In the genomic region with DNA sequence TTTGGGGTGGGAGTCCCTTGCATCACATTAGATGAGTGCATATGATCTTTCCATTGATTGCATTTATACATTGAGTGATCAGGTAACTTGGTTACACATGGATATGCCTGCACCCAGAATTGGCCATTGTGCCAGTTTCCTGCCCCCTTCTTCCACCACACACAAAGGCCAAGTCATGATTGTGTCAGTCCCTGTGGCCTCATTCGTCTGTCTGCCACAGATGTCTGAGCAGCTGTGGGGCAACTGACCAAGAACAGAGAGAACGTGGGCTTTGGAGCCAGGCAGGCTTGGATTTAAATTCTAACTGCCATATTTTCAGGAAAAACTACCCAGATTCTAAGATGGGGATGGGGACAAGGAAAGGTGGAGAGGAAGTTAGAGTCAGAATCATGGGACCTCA, we compare ENCODE assay signal across 14 cellular contexts. TPM values are rescaled to one million over a fixed set of nuclear protein-coding genes. Genes with fewer than 3 reads are reported as not detected.
A peak's percentile ranks its signal among the peaks of the same experiment; 100 is the strongest.
DNase-seq lines count a peak whose midpoint lies in the region; ATAC-seq, FAIRE-seq and TF ChIP-seq lines count a peak whose summit lies in the region.
"Had no signal": no experiment of that assay in that cellular context is flagged by ENCODE, and none has a peak within 500 bp of the region (broad histone marks: within the 10 kb centered on the region; RNA-seq: fewer than 3 reads in every experiment).

No MANE protein-coding gene starts in this region.

- WGBS in upper lobe of left lung, 2 donors, result 53% methylated on average over 2 of the region's 2 CpGs

- H3K27me3 ChIP-seq in keratinocyte (ENCODE audit: control insufficient read depth, extremely low read depth, insufficient read depth, low read length) (no peaks in the 10 kb centered on the region), upper lobe of left lung (no peaks in the 10 kb centered on the region)

- FAIRE-seq in keratinocyte (lab: Jason Lieb, UNC), result no peak

- DNase-seq in activated naive CD4-positive, alpha-beta T cell treated with anti-CD3 and anti-CD28 coated beads for 36 hours, result no peak
- no peak for DNase-seq in activated CD8-positive, alpha-beta T cell treated with anti-CD3 and anti-CD28 coated beads for 36 hours
- no peak for DNase-seq in keratinocyte (ENCODE audit: low read depth, low spot score)
- peak; percentile 94 for DNase-seq in superior temporal gyrus (ENCODE audit: extremely low spot score)
- DNase-seq in upper lobe of left lung, result no peak
- no peak for DNase-seq in GF-D8 (lab: John Stamatoyannopoulos, UW)
- DNase-seq in ureter (ENCODE audit: low spot score), result no peak
- DNase-seq: activated CD8-positive, alpha-beta memory T cell treated with anti-CD3 and anti-CD28 coated beads for 24 hours; dermis blood vessel endothelial cell; DND-41; KG1; retina; SW 1271 had no signal

- peak overlapping the region; percentile 70 for H3K27ac Mint-ChIP-seq in activated naive CD4-positive, alpha-beta T cell treated with anti-CD3 and anti-CD28 coated beads, Interleukin-2, amount 50 U/mL, for 24 hours
- no peak overlapping the region for H3K27ac Mint-ChIP-seq in activated naive CD4-positive, alpha-beta T cell treated with anti-CD3 and anti-CD28 coated beads for 36 hours
- peak overlapping the region; percentile 30 for H3K27ac Mint-ChIP-seq in activated CD8-positive, alpha-beta T cell treated with anti-CD3 and anti-CD28 coated beads for 36 hours

- POLR2A ChIA-PET in activated CD8-positive, alpha-beta T cell treated with anti-CD3 and anti-CD28 coated beads for 36 hours (lab: Charles Lee), result interaction anchor here (1.1 to 2.6 kb wide), 2 partner anchors 20 to 27 kb away, joined by 3 to 15 read pairs; a partner anchor contains a TSS

- no peaks in the 10 kb centered on the region for H3K9me1 ChIP-seq in keratinocyte (ENCODE audit: control insufficient read depth, extremely low read depth, insufficient read depth, low read length)

- H3K4me1 ChIP-seq in keratinocyte (ENCODE audit: control insufficient read depth, extremely low read depth, insufficient read depth, low read length) (peaks cover 77% of the 10 kb centered on the region), upper lobe of left lung (peaks cover 36 to 66% (median 54%) of the 10 kb centered on the region in 4 donors)

- no peak overlapping the region for H2AFZ ChIP-seq in keratinocyte (ENCODE audit: control insufficient read depth, low read length)

- no peak overlapping the region for H3K4me3 Mint-ChIP-seq in activated naive CD4-positive, alpha-beta T cell treated with anti-CD3 and anti-CD28 coated beads, Interleukin-2, amount 50 U/mL, for 24 hours
- no peak overlapping the region for H3K4me3 Mint-ChIP-seq in activated naive CD4-positive, alpha-beta T cell treated with anti-CD3 and anti-CD28 coated beads for 36 hours
- no peak overlapping the region for H3K4me3 Mint-ChIP-seq in activated CD8-positive, alpha-beta T cell treated with anti-CD3 and anti-CD28 coated beads for 36 hours

- no peaks in the 10 kb centered on the region for H3K9me3 ChIP-seq in keratinocyte (ENCODE audit: control insufficient read depth, low read depth, low read length)
- no peaks in the 10 kb centered on the region for H3K9me3 ChIP-seq in upper lobe of left lung

- no peak for TF ChIP-seq POLR2A in upper lobe of left lung (IDR thresholded peaks at IDR 0.05)

- H3K4me3 ChIP-seq in keratinocyte (ENCODE audit: control insufficient read depth in 2 of 3, extremely low read depth in 1 of 3, insufficient read depth in 2 of 3, low read depth in 1 of 3, low read length in 3 of 3), result no peak overlapping the region
- no peak overlapping the region for H3K4me3 ChIP-seq in upper lobe of left lung

- CTCF ChIA-PET in activated naive CD4-positive, alpha-beta T cell treated with anti-CD3 and anti-CD28 coated beads for 36 hours (lab: Charles Lee), result interaction anchor here (1.9 to 4.9 kb wide), 3 partner anchors 40 to 51 kb away, joined by 11 to 54 read pairs (median 24); no protein-coding TSS in a partner anchor
- CTCF ChIA-PET in activated CD8-positive, alpha-beta T cell treated with anti-CD3 and anti-CD28 coated beads for 36 hours (lab: Charles Lee), result interaction anchor here (0.7 to 1.7 kb wide), 6 partner anchors 14 to 578 kb away, joined by 3 to 5 read pairs (median 3); a partner anchor contains a TSS

- H3K36me3 ChIP-seq in keratinocyte (ENCODE audit: control insufficient read depth in 2 of 2, extremely low read depth in 1 of 2, insufficient read depth in 2 of 2, low read length in 2 of 2) (no peaks in the 10 kb centered on the region), upper lobe of left lung (peaks cover 0 to under 1% (median 0%) of the 10 kb centered on the region in 4 donors)

- no peaks in the 10 kb centered on the region for H3K79me2 ChIP-seq in keratinocyte (ENCODE audit: control insufficient read depth, insufficient read depth, low read length)

- H3K4me1 Mint-ChIP-seq in activated naive CD4-positive, alpha-beta T cell treated with anti-CD3 and anti-CD28 coated beads, Interleukin-2, amount 50 U/mL, for 24 hours, result peaks cover 58% of the 10 kb centered on the region
- peaks cover 48% of the 10 kb centered on the region for H3K4me1 Mint-ChIP-seq in activated naive CD4-positive, alpha-beta T cell treated with anti-CD3 and anti-CD28 coated beads for 36 hours (ENCODE audit: low read depth)
- peaks cover 78% of the 10 kb centered on the region for H3K4me1 Mint-ChIP-seq in activated CD8-positive, alpha-beta T cell treated with anti-CD3 and anti-CD28 coated beads for 36 hours (ENCODE audit: low read depth)

- H3K27me3 Mint-ChIP-seq in activated naive CD4-positive, alpha-beta T cell treated with anti-CD3 and anti-CD28 coated beads, Interleukin-2, amount 50 U/mL, for 24 hours, result no peaks in the 10 kb centered on the region
- H3K27me3 Mint-ChIP-seq in activated naive CD4-positive, alpha-beta T cell treated with anti-CD3 and anti-CD28 coated beads for 36 hours (ENCODE audit: low read depth), result no peaks in the 10 kb centered on the region
- no peaks in the 10 kb centered on the region for H3K27me3 Mint-ChIP-seq in activated CD8-positive, alpha-beta T cell treated with anti-CD3 and anti-CD28 coated beads for 36 hours

- TF ChIP-seq EP300 in upper lobe of left lung (IDR thresholded peaks at IDR 0.05), result no peak

- H3K9ac ChIP-seq in keratinocyte (ENCODE audit: control insufficient read depth, extremely low read depth, insufficient read depth, low read length), result no peak overlapping the region

- H4K20me1 ChIP-seq in keratinocyte (ENCODE audit: control insufficient read depth, extremely low read depth, insufficient read depth, low read length), result no peaks in the 10 kb centered on the region

- dilution Hi-C loops in keratinocyte (cut with MboI; ENCODE audit: extremely low pct_ligation_motif_present, low sequenced_read_pairs), result no loop called here

- ATAC-seq in activated CD8-positive, alpha-beta T cell treated with anti-CD3 and anti-CD28 coated beads for 36 hours, result no peak
- ATAC-seq in upper lobe of left lung (ENCODE audit: low FRiP score in 2 of 2), result no peak

- no peak overlapping the region for H3K4me2 ChIP-seq in keratinocyte (ENCODE audit: control insufficient read depth, extremely low read depth, insufficient read depth, low read depth, low read length)

- H3K27ac ChIP-seq in keratinocyte (ENCODE audit: control insufficient read depth, insufficient read depth, low read length) (peak overlapping the region; percentile 100), upper lobe of left lung (no peak overlapping the region)

- H3K9me3 Mint-ChIP-seq in activated naive CD4-positive, alpha-beta T cell treated with anti-CD3 and anti-CD28 coated beads, Interleukin-2, amount 50 U/mL, for 24 hours, result no peaks in the 10 kb centered on the region
- no peaks in the 10 kb centered on the region for H3K9me3 Mint-ChIP-seq in activated naive CD4-positive, alpha-beta T cell treated with anti-CD3 and anti-CD28 coated beads for 36 hours
- H3K9me3 Mint-ChIP-seq in activated CD8-positive, alpha-beta T cell treated with anti-CD3 and anti-CD28 coated beads for 36 hours, result no peaks in the 10 kb centered on the region

- TF ChIP-seq CTCF in activated CD8-positive, alpha-beta T cell treated with anti-CD3 and anti-CD28 coated beads for 36 hours (IDR thresholded peaks at IDR 0.05), result no peak
- no peak for TF ChIP-seq CTCF in keratinocyte (optimal IDR thresholded peaks at IDR 0.05 in 1 of 3, IDR thresholded peaks at IDR 0.05 in 1 of 3, conservative IDR thresholded peaks at IDR 0.05 in 1 of 3; ENCODE audit: extremely low read depth in 1 of 3, insufficient read depth in 2 of 3, low read length in 3 of 3)
- no peak for TF ChIP-seq CTCF in upper lobe of left lung (IDR thresholded peaks at IDR 0.05)

- intact Hi-C loops in activated naive CD4-positive, alpha-beta T cell treated with anti-CD3 and anti-CD28 coated beads for 36 hours (cut with micrococcal nuclease), result loop anchor here (10.0 kb wide), 1 partner anchor 158 kb away; no protein-coding TSS in a partner anchor
- intact Hi-C loops in activated CD8-positive, alpha-beta T cell treated with anti-CD3 and anti-CD28 coated beads for 36 hours (cut with micrococcal nuclease), result loop anchor here (5.0 kb wide), 1 partner anchor 456 kb away; no protein-coding TSS in a partner anchor

- H3K36me3 Mint-ChIP-seq in activated naive CD4-positive, alpha-beta T cell treated with anti-CD3 and anti-CD28 coated beads, Interleukin-2, amount 50 U/mL, for 24 hours, result no peaks in the 10 kb centered on the region
- H3K36me3 Mint-ChIP-seq in activated naive CD4-positive, alpha-beta T cell treated with anti-CD3 and anti-CD28 coated beads for 36 hours (ENCODE audit: low read depth), result no peaks in the 10 kb centered on the region
- peaks cover under 1% of the 10 kb centered on the region for H3K36me3 Mint-ChIP-seq in activated CD8-positive, alpha-beta T cell treated with anti-CD3 and anti-CD28 coated beads for 36 hours (ENCODE audit: low read depth)

RNA-seq across cellular contexts. Expression of a gene that starts 27.0 kb away (rescaled TPM):
- total RNA-seq in activated naive CD4-positive, alpha-beta T cell treated with anti-CD3 and anti-CD28 coated beads for 36 hours, result 100 to 1,000 TPM; 206 to 214 TPM
- total RNA-seq in activated CD8-positive, alpha-beta T cell treated with anti-CD3 and anti-CD28 coated beads for 36 hours, result 100 to 1,000 TPM; 180 to 191 TPM
- 59.1 to 136 TPM (median 118 TPM) in 3 replicates for polyA plus RNA-seq in keratinocyte
- polyA plus RNA-seq in keratinocyte (2011; ENCODE audit: low read depth), result 698 TPM
- polyA plus RNA-seq in keratinocyte (2011; cell fraction: cytosol; rRNA removed), result 11.9 and 23.3 TPM in 2 replicates
- polyA plus RNA-seq in keratinocyte (2011; cell fraction: nucleus; rRNA removed), result 262 and 357 TPM in 2 replicates
- 33.1 and 117 TPM in 2 replicates for polyA plus RNA-seq in keratinocyte (2012; ENCODE audit: low replicate concordance)
- 27.8 to 153 TPM (median 85.5 TPM) in 3 replicates for polyA minus RNA-seq in keratinocyte
- 33.8 TPM for polyA minus RNA-seq in keratinocyte (2011; cell fraction: cytosol; rRNA and poly(A)+ RNA removed)
- 279 and 325 TPM in 2 replicates for polyA minus RNA-seq in keratinocyte (2011; cell fraction: nucleus; rRNA and poly(A)+ RNA removed)
- total RNA-seq in upper lobe of left lung (100 to 1,000 TPM; 118 to 344 (median 246) TPM), ureter (172 TPM)
